In genomic region chr3:141738636-141739363, GRCh38 we compare ENCODE assay signal across 8 cellular contexts. TPM values are rescaled to one million over a fixed set of nuclear protein-coding genes. Genes with fewer than 3 reads are reported as not detected.
A peak's percentile ranks its signal among the peaks of the same experiment; 100 is the strongest.
DNase-seq lines count a peak whose midpoint lies in the region; ATAC-seq and TF ChIP-seq lines count a peak whose summit lies in the region.

No MANE protein-coding gene starts in this region.

- peak overlapping the region; percentile 94 to 96 (median 96) for H3K27ac ChIP-seq in esophagus muscularis mucosa (replicated peaks in 1 of 4)

- no peaks in the 10 kb centered on the region for H3K27me3 ChIP-seq in esophagus muscularis mucosa

- DNase-seq in activated CD8-positive, alpha-beta memory T cell treated with anti-CD3 and anti-CD28 coated beads, Interleukin-2, amount 10 ng/mL, durations not matched to agents 7 days and 5 days: peak; percentile 50
- no peak for DNase-seq in activated CD8-positive, alpha-beta memory T cell treated with anti-CD3 and anti-CD28 coated beads for 24 hours
- DNase-seq in NCI-H1105 treated with DMSO at 0.1 percent for 48 hours (lab: John Stamatoyannopoulos, UW): peak; percentile 78
- no peak for DNase-seq in WTC11 (ENCODE audit: low spot score)
- no peak for DNase-seq in esophagus muscularis mucosa (ENCODE audit: extremely low spot score)
- DNase-seq in natural killer cell treated with Interleukin-12 subunit alpha and Interleukin-12 subunit beta and Interleukin-15 and Interleukin-18, amount 100 ng/mL, for 72 hours (ENCODE audit: low spot score): no peak
- DNase-seq in UCSD-AML1 (lab: John Stamatoyannopoulos, UW; ENCODE audit: unreplicated experiment): no peak

- peaks cover 16% of the 10 kb centered on the region for H3K36me3 Mint-ChIP-seq in activated CD8-positive, alpha-beta memory T cell treated with anti-CD3 and anti-CD28 coated beads, Interleukin-2, amount 10 ng/mL, durations not matched to agents 7 days and 5 days
- peaks cover 12% of the 10 kb centered on the region for H3K36me3 Mint-ChIP-seq in WTC11
- H3K36me3 Mint-ChIP-seq in natural killer cell treated with Interleukin-12 subunit alpha and Interleukin-12 subunit beta and Interleukin-15 and Interleukin-18, amount 100 ng/mL, for 72 hours: peaks cover 7% of the 10 kb centered on the region

- TF ChIP-seq EP300 in esophagus muscularis mucosa (IDR thresholded peaks at IDR 0.05): no peak

- peaks cover 39% of the 10 kb centered on the region for H3K4me1 Mint-ChIP-seq in activated CD8-positive, alpha-beta memory T cell treated with anti-CD3 and anti-CD28 coated beads, Interleukin-2, amount 10 ng/mL, durations not matched to agents 7 days and 5 days
- peaks cover 21% of the 10 kb centered on the region for H3K4me1 Mint-ChIP-seq in WTC11
- H3K4me1 Mint-ChIP-seq in natural killer cell treated with Interleukin-12 subunit alpha and Interleukin-12 subunit beta and Interleukin-15 and Interleukin-18, amount 100 ng/mL, for 72 hours (ENCODE audit: low read depth in 2 of 2): peaks cover 14 to 27% of the 10 kb centered on the region in 2 donors

- H3K4me1 ChIP-seq in esophagus muscularis mucosa: peaks cover 32 to 43% (median 41%) of the 10 kb centered on the region in 4 donors

- H3K36me3 ChIP-seq in esophagus muscularis mucosa: no peaks in the 10 kb centered on the region

- ATAC-seq in activated CD8-positive, alpha-beta memory T cell treated with anti-CD3 and anti-CD28 coated beads, Interleukin-2, amount 10 ng/mL, durations not matched to agents 7 days and 5 days: peak; percentile 38
- ATAC-seq in HG02588 (IDR thresholded peaks at IDR 0.05; ENCODE audit: unreplicated experiment) (peak; percentile 16), WTC11 (no peak)
- peak; percentile 57 to 62 for ATAC-seq in natural killer cell treated with Interleukin-12 subunit alpha and Interleukin-12 subunit beta and Interleukin-15 and Interleukin-18, amount 100 ng/mL, for 72 hours

- no peak for TF ChIP-seq CTCF in WTC11 (IDR thresholded peaks at IDR 0.05)
- no peak for TF ChIP-seq CTCF in esophagus muscularis mucosa (IDR thresholded peaks at IDR 0.05)

- TF ChIP-seq POLR2A in esophagus muscularis mucosa (IDR thresholded peaks at IDR 0.05; ENCODE audit: low read depth): no peak

- no peaks in the 10 kb centered on the region for H3K9me3 ChIP-seq in esophagus muscularis mucosa

- WGBS in esophagus muscularis mucosa: 1% methylated on average over 25 of the region's 30 CpGs

- H3K9me3 Mint-ChIP-seq in activated CD8-positive, alpha-beta memory T cell treated with anti-CD3 and anti-CD28 coated beads, Interleukin-2, amount 10 ng/mL, durations not matched to agents 7 days and 5 days (ENCODE audit: low read depth): no peaks in the 10 kb centered on the region
- H3K9me3 Mint-ChIP-seq in WTC11: no peaks in the 10 kb centered on the region
- no peaks in the 10 kb centered on the region for H3K9me3 Mint-ChIP-seq in natural killer cell treated with Interleukin-12 subunit alpha and Interleukin-12 subunit beta and Interleukin-15 and Interleukin-18, amount 100 ng/mL, for 72 hours

- CTCF ChIA-PET in activated CD8-positive, alpha-beta memory T cell treated with anti-CD3 and anti-CD28 coated beads, Interleukin-2, amount 10 ng/mL, durations not matched to agents 7 days and 5 days (lab: Charles Lee): interaction anchor here (0.6 to 3.1 kb wide), 32 partner anchors 9 to 566 kb away, joined by 3 to 38 read pairs (median 3); partner anchors contain the start of gene ATP1B3
- CTCF ChIA-PET in WTC11 (lab: Charles Lee): interaction anchor here (0.6 to 1.7 kb wide), 16 partner anchors 9 to 402 kb away, joined by 3 to 18 read pairs (median 4); partner anchors contain the start of gene ATP1B3

- peak overlapping the region; percentile 86 for H3K4me3 Mint-ChIP-seq in activated CD8-positive, alpha-beta memory T cell treated with anti-CD3 and anti-CD28 coated beads, Interleukin-2, amount 10 ng/mL, durations not matched to agents 7 days and 5 days
- H3K4me3 Mint-ChIP-seq in WTC11: peak overlapping the region; percentile 96
- H3K4me3 Mint-ChIP-seq in natural killer cell treated with Interleukin-12 subunit alpha and Interleukin-12 subunit beta and Interleukin-15 and Interleukin-18, amount 100 ng/mL, for 72 hours: peak overlapping the region; percentile 100

- peak overlapping the region; percentile 100 for H3K27ac Mint-ChIP-seq in activated CD8-positive, alpha-beta memory T cell treated with anti-CD3 and anti-CD28 coated beads, Interleukin-2, amount 10 ng/mL, durations not matched to agents 7 days and 5 days
- H3K27ac Mint-ChIP-seq in WTC11: peak overlapping the region; percentile 96
- H3K27ac Mint-ChIP-seq in natural killer cell treated with Interleukin-12 subunit alpha and Interleukin-12 subunit beta and Interleukin-15 and Interleukin-18, amount 100 ng/mL, for 72 hours: peak overlapping the region; percentile 94 to 97

- H3K27me3 Mint-ChIP-seq in activated CD8-positive, alpha-beta memory T cell treated with anti-CD3 and anti-CD28 coated beads, Interleukin-2, amount 10 ng/mL, durations not matched to agents 7 days and 5 days: no peaks in the 10 kb centered on the region
- no peaks in the 10 kb centered on the region for H3K27me3 Mint-ChIP-seq in WTC11 (ENCODE audit: low read depth)
- H3K27me3 Mint-ChIP-seq in natural killer cell treated with Interleukin-12 subunit alpha and Interleukin-12 subunit beta and Interleukin-15 and Interleukin-18, amount 100 ng/mL, for 72 hours: peaks cover 1 to 3% of the 10 kb centered on the region in 2 donors

- intact Hi-C loops in esophagus muscularis mucosa (cut with DNase I): loop anchor here (1.0 to 5.0 kb wide), 3 partner anchors 137 to 539 kb away; no protein-coding TSS in a partner anchor

- peak overlapping the region; percentile 77 to 89 (median 84) for H3K4me3 ChIP-seq in esophagus muscularis mucosa

- POLR2A ChIA-PET in WTC11 (lab: Charles Lee): interaction anchor here (0.6 to 0.8 kb wide), 2 partner anchors 59 to 139 kb away, joined by 3 to 4 read pairs; no protein-coding TSS in a partner anchor

TF ChIP-seq in WTC11, 78 proteins besides CTCF, POLR2A, EP300 and RAD21:
- peak; percentile 14; the same call in 1 of the 2 replicates for TF ChIP-seq ZNF317 (CRISPR knock-in tag; IDR thresholded peaks at IDR 0.05; ENCODE audit: borderline replicate concordance, low read depth)
- TF ChIP-seq, protein P1, sequence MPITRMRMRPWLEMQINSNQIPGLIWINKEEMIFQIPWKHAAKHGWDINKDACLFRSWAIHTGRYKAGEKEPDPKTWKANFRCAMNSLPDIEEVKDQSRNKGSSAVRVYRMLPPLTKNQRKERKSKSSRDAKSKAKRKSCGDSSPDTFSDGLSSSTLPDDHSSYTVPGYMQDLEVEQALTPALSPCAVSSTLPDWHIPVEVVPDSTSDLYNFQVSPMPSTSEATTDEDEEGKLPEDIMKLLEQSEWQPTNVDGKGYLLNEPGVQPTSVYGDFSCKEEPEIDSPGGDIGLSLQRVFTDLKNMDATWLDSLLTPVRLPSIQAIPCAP (CRISPR knock-in tag; IDR thresholded peaks at IDR 0.05): no peak

RNA-seq across cellular contexts. Expression of gene RNF7, which starts 0.7 kb away (rescaled TPM):
- 10 to 100 TPM; 53.4 to 67.0 TPM for total RNA-seq in activated CD8-positive, alpha-beta memory T cell treated with anti-CD3 and anti-CD28 coated beads, Interleukin-2, amount 10 ng/mL, durations not matched to agents 7 days and 5 days
- 129 to 136 TPM (median 133 TPM) in 3 replicates for total RNA-seq in WTC11 (2021)
- 100 to 1,000 TPM in 1 of 4 donors, 10 to 100 TPM in 3; 47.2 to 107 (median 80.2) TPM for total RNA-seq in esophagus muscularis mucosa
- total RNA-seq in natural killer cell treated with Interleukin-12 subunit alpha and Interleukin-12 subunit beta and Interleukin-15 and Interleukin-18, amount 100 ng/mL, for 72 hours: 10 to 100 TPM; 66.3 to 82.8 TPM

RNA-seq across cellular contexts. Expression of gene GRK7, which starts 24.4 kb away (rescaled TPM):
- total RNA-seq in activated CD8-positive, alpha-beta memory T cell treated with anti-CD3 and anti-CD28 coated beads, Interleukin-2, amount 10 ng/mL, durations not matched to agents 7 days and 5 days: not detected
- not detected in 3 replicates for total RNA-seq in WTC11 (2021)
- total RNA-seq in esophagus muscularis mucosa: under 1 TPM in 1 of 4 donors, not detected in 3; 0.11 TPM
- under 1 TPM in 1 of 2 donors, not detected in 1; 0.12 TPM for total RNA-seq in natural killer cell treated with Interleukin-12 subunit alpha and Interleukin-12 subunit beta and Interleukin-15 and Interleukin-18, amount 100 ng/mL, for 72 hours

Comparison
In these comparisons a context has a peak if more than half of its experiments do, and no peak if none do; other contexts are left out.
1. DNase-seq: peak in activated CD8-positive, alpha-beta memory T cell treated with anti-CD3 and anti-CD28 coated beads, Interleukin-2, amount 10 ng/mL, durations not matched to agents 7 days and 5 days (single experiment) and NCI-H1105 treated with DMSO at 0.1 percent for 48 hours (single experiment); none in activated CD8-positive, alpha-beta memory T cell treated with anti-CD3 and anti-CD28 coated beads for 24 hours (single experiment), WTC11 (single experiment), esophagus muscularis mucosa (single experiment), natural killer cell treated with Interleukin-12 subunit alpha and Interleukin-12 subunit beta and Interleukin-15 and Interleukin-18, amount 100 ng/mL, for 72 hours (single experiment) and UCSD-AML1 (single experiment).
2. Peak in every context shown above with its lines, with median percentiles within 50 percentile points of each other: H3K27ac Mint-ChIP-seq and H3K4me3 Mint-ChIP-seq.